In the genomic region with DNA sequence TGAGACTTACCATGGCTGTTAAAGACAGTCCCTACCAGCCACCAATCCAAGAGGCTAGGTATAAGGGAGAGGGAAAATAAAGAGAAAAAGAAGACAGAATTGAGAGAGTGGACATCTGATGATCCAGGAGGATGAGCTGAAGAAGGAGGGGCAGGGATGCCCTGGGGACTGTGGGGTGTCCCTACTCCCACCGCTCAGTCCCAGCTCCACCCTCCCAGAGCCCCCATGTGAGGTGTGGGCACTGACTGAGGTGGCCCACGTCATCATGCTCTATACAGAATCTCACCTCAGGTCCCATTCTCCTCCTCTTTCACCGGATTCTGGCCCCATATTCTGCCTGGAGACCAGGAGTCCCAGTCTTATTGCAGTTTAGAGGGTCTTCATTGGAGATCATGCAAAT, we compare ENCODE assay signal across 8 cellular contexts.
"Had no signal": no experiment of that assay in that cellular context is flagged by ENCODE, and none has a peak within 500 bp of the region (broad histone marks: within the 10 kb centered on the region; RNA-seq: fewer than 3 reads in every experiment).

No MANE protein-coding gene starts in this region.

- H3K9ac ChIP-seq: GM23248 had no signal

- H3K36me3 ChIP-seq: HAP-1 had no signal

- FAIRE-seq: K562 had no signal

- H2AFZ ChIP-seq: GM23248 had no signal

- H3K9me3 ChIP-seq: HAP-1 had no signal

- H3K4me3 ChIP-seq: GM23248, HAP-1, K562 had no signal

- H3K27ac Mint-ChIP-seq: HFFc6 had no signal

- H3K4me1 ChIP-seq: HAP-1 had no signal

- DNase-seq: GM23248, GOT3, H7, HFFc6, IMR-90 had no signal

- H3K27ac ChIP-seq: GM23248, HL-60 had no signal

- H3K4me3 Mint-ChIP-seq: HFFc6 had no signal
